ENCODE assay signal across 30 cellular contexts in the genomic region with DNA sequence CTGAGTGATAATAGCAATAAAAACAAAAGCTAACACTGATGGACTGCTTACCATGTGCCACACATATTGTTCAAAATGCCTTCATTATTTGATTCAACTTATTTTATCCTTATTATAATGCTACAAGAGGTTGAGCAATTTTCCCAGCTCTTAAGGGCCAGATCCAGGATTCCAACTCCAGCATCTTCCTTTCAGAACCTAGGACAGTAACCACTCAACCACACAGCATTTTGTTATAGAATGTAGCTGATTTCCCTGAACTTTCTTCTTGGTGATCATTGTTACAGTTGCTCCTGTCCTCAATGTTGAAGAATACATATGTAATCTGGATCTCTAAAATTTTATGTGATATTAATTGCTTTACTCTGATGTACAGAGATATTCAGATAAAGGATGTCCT.
DNase-seq lines count a peak whose midpoint lies in the region; ATAC-seq, FAIRE-seq and TF ChIP-seq lines count a peak whose summit lies in the region.
"Had no signal": no experiment of that assay in that cellular context is flagged by ENCODE, and none has a peak within 500 bp of the region (broad histone marks: within the 10 kb centered on the region; RNA-seq: fewer than 3 reads in every experiment).

No MANE protein-coding gene starts in this region.

- H3K4me3 ChIP-seq in cardiac fibroblast (replicated peaks in 1 of 2; ENCODE audit: low read depth in 2 of 2, low read length in 2 of 2) (no peak overlapping the region), liver (ENCODE audit: low read depth in 1 of 3, low read length in 3 of 3) (no peak overlapping the region)
- H3K4me3 ChIP-seq: ascending aorta, ovary, smooth muscle cell, tibial artery had no signal

- H3K4me1 ChIP-seq in liver (ENCODE audit: control insufficient read depth in 4 of 4, insufficient read depth in 4 of 4, low read length in 3 of 4): peaks cover 0 to 3% (median 0%) of the 10 kb centered on the region in 4 donors
- H3K4me1 ChIP-seq: ascending aorta, tibial artery had no signal

- peaks cover 0 to 7% (median 2%) of the 10 kb centered on the region in 5 donors for H3K27me3 Mint-ChIP-seq in naive thymus-derived CD8-positive, alpha-beta T cell

- ATAC-seq in naive thymus-derived CD8-positive, alpha-beta T cell: no peak
- no peak for ATAC-seq in HG03025 (IDR thresholded peaks at IDR 0.05; ENCODE audit: low FRiP score, unreplicated experiment)
- no peak for ATAC-seq in HG02938 (IDR thresholded peaks at IDR 0.05; ENCODE audit: unreplicated experiment)
- ATAC-seq: left ventricle myocardium superior; stimulated activated naive CD8-positive, alpha-beta T cell treated with anti-CD3 and anti-CD28 coated beads, Interleukin-15, amount 100 ng/mL, for 72 hours had no signal

- no peak overlapping the region for H3K4me3 Mint-ChIP-seq in naive thymus-derived CD8-positive, alpha-beta T cell
- H3K4me3 Mint-ChIP-seq: activated naive CD8-positive, alpha-beta T cell treated with anti-CD3 and anti-CD28 coated beads for 36 hours; nephron progenitor cell; stimulated activated naive CD8-positive, alpha-beta T cell treated with anti-CD3 and anti-CD28 coated beads, Interleukin-15, amount 100 ng/mL, for 72 hours had no signal

- no peak for TF ChIP-seq RAD21 in liver (IDR thresholded peaks at IDR 0.05)

- H3K9ac ChIP-seq in liver (ENCODE audit: low read depth in 1 of 2, low read length in 2 of 2): no peak overlapping the region

- FAIRE-seq in D721Med (lab: Jason Lieb, UNC): peak; percentile 86
- FAIRE-seq: H54 had no signal

- H3K36me3 Mint-ChIP-seq in naive thymus-derived CD8-positive, alpha-beta T cell: no peaks in the 10 kb centered on the region
- H3K36me3 Mint-ChIP-seq: activated naive CD8-positive, alpha-beta T cell treated with anti-CD3 and anti-CD28 coated beads for 36 hours had no signal

- no peak overlapping the region for H3K27ac ChIP-seq in liver (ENCODE audit: low read depth in 1 of 2, low read length in 2 of 2)
- H3K27ac ChIP-seq: ascending aorta, ovary, tibial artery, WERI-Rb-1 had no signal

- DNase-seq in D721Med (ENCODE audit: insufficient read length, low spot score) (no peak), RPMI7951 (ENCODE audit: low read depth) (peak; percentile 13), cardiac fibroblast (ENCODE audit: low read depth in 2 of 2) (peak; percentile 10 to 41), NCI-H128 (lab: John Stamatoyannopoulos, UW; ENCODE audit: unreplicated experiment) (no peak)
- DNase-seq in naive thymus-derived CD8-positive, alpha-beta T cell: no peak
- DNase-seq: activated CD4-positive, alpha-beta T cell treated with anti-CD3 and anti-CD28 coated beads for 48 hours; activated CD8-positive, alpha-beta memory T cell treated with anti-CD3 and anti-CD28 coated beads for 24 hours; activated effector memory CD4-positive, alpha-beta T cell treated with anti-CD3 and anti-CD28 coated beads, Interleukin-2, amount 50 U/mL, for 16 hours; activated naive CD8-positive, alpha-beta T cell treated with anti-CD3 and anti-CD28 coated beads for 36 hours; KG1; left ventricle myocardium superior; NCI-H1436 treated with DMSO at 0.1 percent for 48 hours; NCI-H2107; NCI-H446 treated with DMSO at 0.1 percent for 48 hours; nephron progenitor cell; OCI-M1; ovary; retina; Right ventricle myocardium superior; stimulated activated CD4-positive, alpha-beta T cell treated with anti-CD3 and anti-CD28 coated beads, Interleukin-1b, Interleukin-23, amount 100 ng/mL, for 48 hours; stimulated activated CD8-positive, alpha-beta memory T cell treated with anti-CD3 and anti-CD28 coated beads, Interleukin-4, amount 100 ng/mL, for 48 hours; stimulated activated naive CD8-positive, alpha-beta T cell treated with anti-CD3 and anti-CD28 coated beads, Interleukin-15, amount 100 ng/mL, for 72 hours; tibial artery; WERI-Rb-1 had no signal

- H3K27ac Mint-ChIP-seq in naive thymus-derived CD8-positive, alpha-beta T cell: no peak overlapping the region
- H3K27ac Mint-ChIP-seq: activated naive CD8-positive, alpha-beta T cell treated with anti-CD3 and anti-CD28 coated beads for 36 hours; nephron progenitor cell had no signal

- no peaks in the 10 kb centered on the region for H3K36me3 ChIP-seq in liver (ENCODE audit: control insufficient read depth in 4 of 4, insufficient read depth in 3 of 4, low read depth in 1 of 4, low read length in 3 of 4)
- H3K36me3 ChIP-seq: ascending aorta, ovary, tibial artery had no signal

- H3K9me3 ChIP-seq in liver (ENCODE audit: control insufficient read depth in 4 of 4, low read length in 3 of 4): no peaks in the 10 kb centered on the region
- H3K9me3 ChIP-seq: ascending aorta, ovary, tibial artery had no signal

- H3K9me3 Mint-ChIP-seq in naive thymus-derived CD8-positive, alpha-beta T cell: no peaks in the 10 kb centered on the region
- H3K9me3 Mint-ChIP-seq: nephron progenitor cell; stimulated activated naive CD8-positive, alpha-beta T cell treated with anti-CD3 and anti-CD28 coated beads, Interleukin-15, amount 100 ng/mL, for 72 hours had no signal

- TF ChIP-seq CTCF in D721Med (IDR thresholded peaks at IDR 0.05; ENCODE audit: insufficient read depth, missing control alignments) (no peak), cardiac fibroblast (IDR thresholded peaks at IDR 0.05; ENCODE audit: low read depth, low read length) (no peak), liver (IDR thresholded peaks at IDR 0.05; ENCODE audit: low read depth, low read length, missing input control) (no peak)

- H3K27me3 ChIP-seq in liver (ENCODE audit: control insufficient read depth in 4 of 4, insufficient read depth in 4 of 4, low read length in 3 of 4): no peaks in the 10 kb centered on the region
- H3K27me3 ChIP-seq: ascending aorta, ovary, tibial artery had no signal

- H3K4me1 Mint-ChIP-seq in naive thymus-derived CD8-positive, alpha-beta T cell: no peaks in the 10 kb centered on the region
- H3K4me1 Mint-ChIP-seq: activated naive CD8-positive, alpha-beta T cell treated with anti-CD3 and anti-CD28 coated beads for 36 hours; stimulated activated naive CD8-positive, alpha-beta T cell treated with anti-CD3 and anti-CD28 coated beads, Interleukin-15, amount 100 ng/mL, for 72 hours had no signal

- POLR2A ChIA-PET in naive thymus-derived CD8-positive, alpha-beta T cell (lab: Charles Lee): no interaction called here

TF ChIP-seq in liver, 16 proteins besides CTCF, POLR2A, EP300 and RAD21:
- TF ChIP-seq, protein P1, sequence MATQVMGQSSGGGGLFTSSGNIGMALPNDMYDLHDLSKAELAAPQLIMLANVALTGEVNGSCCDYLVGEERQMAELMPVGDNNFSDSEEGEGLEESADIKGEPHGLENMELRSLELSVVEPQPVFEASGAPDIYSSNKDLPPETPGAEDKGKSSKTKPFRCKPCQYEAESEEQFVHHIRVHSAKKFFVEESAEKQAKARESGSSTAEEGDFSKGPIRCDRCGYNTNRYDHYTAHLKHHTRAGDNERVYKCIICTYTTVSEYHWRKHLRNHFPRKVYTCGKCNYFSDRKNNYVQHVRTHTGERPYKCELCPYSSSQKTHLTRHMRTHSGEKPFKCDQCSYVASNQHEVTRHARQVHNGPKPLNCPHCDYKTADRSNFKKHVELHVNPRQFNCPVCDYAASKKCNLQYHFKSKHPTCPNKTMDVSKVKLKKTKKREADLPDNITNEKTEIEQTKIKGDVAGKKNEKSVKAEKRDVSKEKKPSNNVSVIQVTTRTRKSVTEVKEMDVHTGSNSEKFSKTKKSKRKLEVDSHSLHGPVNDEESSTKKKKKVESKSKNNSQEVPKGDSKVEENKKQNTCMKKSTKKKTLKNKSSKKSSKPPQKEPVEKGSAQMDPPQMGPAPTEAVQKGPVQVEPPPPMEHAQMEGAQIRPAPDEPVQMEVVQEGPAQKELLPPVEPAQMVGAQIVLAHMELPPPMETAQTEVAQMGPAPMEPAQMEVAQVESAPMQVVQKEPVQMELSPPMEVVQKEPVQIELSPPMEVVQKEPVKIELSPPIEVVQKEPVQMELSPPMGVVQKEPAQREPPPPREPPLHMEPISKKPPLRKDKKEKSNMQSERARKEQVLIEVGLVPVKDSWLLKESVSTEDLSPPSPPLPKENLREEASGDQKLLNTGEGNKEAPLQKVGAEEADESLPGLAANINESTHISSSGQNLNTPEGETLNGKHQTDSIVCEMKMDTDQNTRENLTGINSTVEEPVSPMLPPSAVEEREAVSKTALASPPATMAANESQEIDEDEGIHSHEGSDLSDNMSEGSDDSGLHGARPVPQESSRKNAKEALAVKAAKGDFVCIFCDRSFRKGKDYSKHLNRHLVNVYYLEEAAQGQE (IDR thresholded peaks at IDR 0.05): peak; percentile 94
- TF ChIP-seq FOXA2 (IDR thresholded peaks at IDR 0.05): no peak

Comparison
In these comparisons a context has a peak if more than half of its experiments do, and no peak if none do; other contexts are left out.
1. DNase-seq: peak in RPMI7951 (single experiment) and cardiac fibroblast (2 of 2); none in D721Med (single experiment), naive thymus-derived CD8-positive, alpha-beta T cell (0 of 10) and NCI-H128 (single experiment).